In genomic region chr7:11332865-11333228, GRCh38 we compare ENCODE assay signal across 18 cellular contexts.
DNase-seq lines count a peak whose midpoint lies in the region; ATAC-seq, FAIRE-seq and TF ChIP-seq lines count a peak whose summit lies in the region.
"Had no signal": no experiment of that assay in that cellular context is flagged by ENCODE, and none has a peak within 500 bp of the region (broad histone marks: within the 10 kb centered on the region; RNA-seq: fewer than 3 reads in every experiment).

No MANE protein-coding gene starts in this region.

- no peak for TF ChIP-seq CTCF in DOHH2 (IDR thresholded peaks at IDR 0.05; ENCODE audit: low read depth, low read length, poor library complexity, severe bottlenecking)

- H3K27ac ChIP-seq in DOHH2 (ENCODE audit: low read depth, low read length) (peak overlapping the region; percentile 86; the same call in 1 of the 2 replicates), small intestine (ENCODE audit: low read depth in 1 of 2, low read length in 1 of 2) (no peak overlapping the region)
- H3K27ac ChIP-seq: A549, epithelial cell of prostate, hepatocyte, RWPE1, upper lobe of left lung had no signal

- peaks cover 7% of the 10 kb centered on the region for H3F3A ChIP-seq in DOHH2 (ENCODE audit: control insufficient read depth, insufficient read depth)

- H3K79me2 ChIP-seq in DOHH2 (ENCODE audit: control insufficient read depth, low read length): no peaks in the 10 kb centered on the region
- H3K79me2 ChIP-seq: hepatocyte had no signal

- peaks cover 52% of the 10 kb centered on the region for H3K4me1 ChIP-seq in DOHH2 (ENCODE audit: control insufficient read depth, low read length)
- no peaks in the 10 kb centered on the region for H3K4me1 ChIP-seq in small intestine (ENCODE audit: control insufficient read depth in 2 of 2, insufficient read depth in 1 of 2, low read depth in 1 of 2, low read length in 1 of 2)
- H3K4me1 ChIP-seq: A549, upper lobe of left lung had no signal

- H3K9me2 ChIP-seq in DOHH2 (replicated peaks; ENCODE audit: control insufficient read depth, low read length): no peaks in the 10 kb centered on the region

- no peaks in the 10 kb centered on the region for H4K20me1 ChIP-seq in DOHH2 (ENCODE audit: control insufficient read depth, insufficient read depth, low read depth, low read length)

- FAIRE-seq in small intestine (lab: Jason Lieb, UNC): no peak
- FAIRE-seq: A549 had no signal

- H3K9me3 ChIP-seq in DOHH2 (ENCODE audit: control insufficient read depth, insufficient read depth, low read length) (peaks cover 11% of the 10 kb centered on the region; the same call in 1 of the 2 replicates), small intestine (ENCODE audit: control insufficient read depth, low read depth) (no peaks in the 10 kb centered on the region)
- H3K9me3 ChIP-seq: A549, upper lobe of left lung had no signal

- H3K4me3 ChIP-seq in DOHH2 (ENCODE audit: low read length) (no peak overlapping the region), small intestine (ENCODE audit: low read depth in 1 of 2, low read length in 2 of 2) (no peak overlapping the region)
- H3K4me3 ChIP-seq: A549, hepatocyte, smooth muscle cell, upper lobe of left lung had no signal

- no peaks in the 10 kb centered on the region for H3K27me3 ChIP-seq in DOHH2 (ENCODE audit: control insufficient read depth, low read length)
- no peaks in the 10 kb centered on the region for H3K27me3 ChIP-seq in small intestine (ENCODE audit: control insufficient read depth in 2 of 2, insufficient read depth in 2 of 2, low read length in 2 of 2)
- H3K27me3 ChIP-seq: hepatocyte, upper lobe of left lung had no signal

- no peak for DNase-seq in activated CD4-positive, alpha-beta T cell treated with anti-CD3 and anti-CD28 coated beads for 1 hour
- DNase-seq in small intestine (no peak), NCI-H1436 (lab: John Stamatoyannopoulos, UW) (no peak), COLO668 (lab: John Stamatoyannopoulos, UW; ENCODE audit: unreplicated experiment) (no peak)
- DNase-seq: activated naive CD4-positive, alpha-beta T cell treated with anti-CD3 and anti-CD28 coated beads, Interleukin-2, amount 10 ng/mL, durations not matched to agents 7 days and 5 days; DMS 273 treated with DMSO at 0.1 percent for 48 hours; HFFc6; NCI-H345; upper lobe of left lung had no signal

- WGBS in small intestine, 3 donors: 87 to 98% (median 88%) methylated on average over 2 of the region's 2 CpGs

- peaks cover 16% of the 10 kb centered on the region for H3K36me3 ChIP-seq in DOHH2 (ENCODE audit: control insufficient read depth, low read length)
- no peaks in the 10 kb centered on the region for H3K36me3 ChIP-seq in small intestine (ENCODE audit: control insufficient read depth in 2 of 2, insufficient read depth in 2 of 2, low read length in 2 of 2)
- H3K36me3 ChIP-seq: upper lobe of left lung had no signal

- ATAC-seq in GM19328 (IDR thresholded peaks at IDR 0.05; ENCODE audit: unreplicated experiment): peak; percentile 36
- peak; percentile 31 for ATAC-seq in HG02588 (IDR thresholded peaks at IDR 0.05; ENCODE audit: unreplicated experiment)
- peak; percentile 41 for ATAC-seq in HG03139 (IDR thresholded peaks at IDR 0.05; ENCODE audit: unreplicated experiment)
- ATAC-seq: A549 had no signal

- no peak overlapping the region for H3K4me2 ChIP-seq in DOHH2 (ENCODE audit: low read length)
- H3K4me2 ChIP-seq: A549, hepatocyte, smooth muscle cell had no signal
